In genomic region chr3:5186089-5186853, GRCh38 we compare ENCODE assay signal across 8 cellular contexts. TPM values are rescaled to one million over a fixed set of nuclear protein-coding genes. Genes with fewer than 3 reads are reported as not detected.
DNase-seq lines count a peak whose midpoint lies in the region; ATAC-seq and TF ChIP-seq lines count a peak whose summit lies in the region.

No MANE protein-coding gene starts in this region.

- peak overlapping the region; percentile 91 for H3K4me3 Mint-ChIP-seq in stimulated activated naive CD8-positive, alpha-beta T cell treated with anti-CD3 and anti-CD28 coated beads, Interleukin-15, Interleukin-2, amounts not matched to agents 100 ng/mL and 50 ng/mL, for 24 hours
- H3K4me3 Mint-ChIP-seq in natural killer cell, result peak overlapping the region; percentile 98

- H3K27me3 Mint-ChIP-seq in stimulated activated naive CD8-positive, alpha-beta T cell treated with anti-CD3 and anti-CD28 coated beads, Interleukin-15, Interleukin-2, amounts not matched to agents 100 ng/mL and 50 ng/mL, for 24 hours, result no peaks in the 10 kb centered on the region
- no peaks in the 10 kb centered on the region for H3K27me3 Mint-ChIP-seq in natural killer cell (ENCODE audit: low read depth in 2 of 2)

- no peak for TF ChIP-seq CTCF in astrocyte of the spinal cord (IDR thresholded peaks at IDR 0.05; ENCODE audit: low read depth, low read length)
- TF ChIP-seq CTCF in natural killer cell (IDR thresholded peaks at IDR 0.05), result no peak

- H3K4me1 Mint-ChIP-seq in stimulated activated naive CD8-positive, alpha-beta T cell treated with anti-CD3 and anti-CD28 coated beads, Interleukin-15, Interleukin-2, amounts not matched to agents 100 ng/mL and 50 ng/mL, for 24 hours (ENCODE audit: low read depth), result peaks cover 48% of the 10 kb centered on the region
- H3K4me1 Mint-ChIP-seq in natural killer cell, result peaks cover 29 to 34% of the 10 kb centered on the region in 2 donors

- peaks cover 37% of the 10 kb centered on the region for H3K36me3 Mint-ChIP-seq in stimulated activated naive CD8-positive, alpha-beta T cell treated with anti-CD3 and anti-CD28 coated beads, Interleukin-15, Interleukin-2, amounts not matched to agents 100 ng/mL and 50 ng/mL, for 24 hours (ENCODE audit: low read depth)
- no peaks in the 10 kb centered on the region for H3K36me3 Mint-ChIP-seq in natural killer cell

- intact Hi-C loops in natural killer cell (cut with micrococcal nuclease), result no loop called here

- peak overlapping the region; percentile 56 for H3K4me3 ChIP-seq in astrocyte of the spinal cord (ENCODE audit: low read depth, low read length)

- no peak for ATAC-seq in stimulated activated naive CD8-positive, alpha-beta T cell treated with anti-CD3 and anti-CD28 coated beads, Interleukin-15, Interleukin-2, amounts not matched to agents 100 U/mL and 50 U/mL, for 24 hours
- ATAC-seq in natural killer cell (no peak), HG02852 (IDR thresholded peaks at IDR 0.05; ENCODE audit: unreplicated experiment) (no peak)

- DNase-seq in stimulated activated naive CD8-positive, alpha-beta T cell treated with anti-CD3 and anti-CD28 coated beads, Interleukin-15, Interleukin-2, amounts not matched to agents 100 U/mL and 50 U/mL, for 24 hours, result no peak
- DNase-seq in KG1 (lab: John Stamatoyannopoulos, UW) (peak; percentile 71), astrocyte of the spinal cord (ENCODE audit: low read depth, low spot score) (no peak), natural killer cell (no peak), NCI-H446 treated with DMSO at 0.1 percent for 48 hours (lab: John Stamatoyannopoulos, UW) (no peak), HK-2 (ENCODE audit: unreplicated experiment) (no peak)

- no peaks in the 10 kb centered on the region for H3K9me3 Mint-ChIP-seq in stimulated activated naive CD8-positive, alpha-beta T cell treated with anti-CD3 and anti-CD28 coated beads, Interleukin-15, Interleukin-2, amounts not matched to agents 100 ng/mL and 50 ng/mL, for 24 hours
- no peaks in the 10 kb centered on the region for H3K9me3 Mint-ChIP-seq in natural killer cell

- H3K27ac Mint-ChIP-seq in stimulated activated naive CD8-positive, alpha-beta T cell treated with anti-CD3 and anti-CD28 coated beads, Interleukin-15, Interleukin-2, amounts not matched to agents 100 ng/mL and 50 ng/mL, for 24 hours, result no peak overlapping the region
- H3K27ac Mint-ChIP-seq in natural killer cell, result peak overlapping the region; percentile 58 to 91

- in situ Hi-C loops in astrocyte of the spinal cord (cut with HindIII; ENCODE audit: low sequenced_read_pairs), result no loop called here

RNA-seq across cellular contexts. Expression of gene EDEM1, which starts 1.2 kb away (rescaled TPM):
- 10 to 100 TPM; 55.3 to 64.2 (median 59.9) TPM for total RNA-seq in natural killer cell
